ENCODE assay signal across 36 cellular contexts in genomic region chr7:18030758-18031157, GRCh38. TPM values are rescaled to one million over a fixed set of nuclear protein-coding genes. Genes with fewer than 3 reads are reported as not detected.
"Had no signal": no experiment of that assay in that cellular context is flagged by ENCODE, and none has a peak within 500 bp of the region (broad histone marks: within the 10 kb centered on the region; RNA-seq: fewer than 3 reads in every experiment).

No MANE protein-coding gene starts in this region.

- H3K27ac ChIP-seq: ascending aorta, breast epithelium, cardiac muscle cell, colonic mucosa, esophagus muscularis mucosa, gastroesophageal sphincter, heart right ventricle, hepatocyte had no signal

- H3K27me3 ChIP-seq: ascending aorta, breast epithelium, cardiac muscle cell, colonic mucosa, esophagus muscularis mucosa, gastroesophageal sphincter, heart right ventricle, hepatocyte had no signal

- H3K9me3 ChIP-seq: ascending aorta, breast epithelium, colonic mucosa, esophagus muscularis mucosa, gastroesophageal sphincter, heart right ventricle had no signal

- H3K4me1 ChIP-seq: ascending aorta, breast epithelium, colonic mucosa, esophagus muscularis mucosa, gastroesophageal sphincter, heart right ventricle had no signal

- H3K79me2 ChIP-seq: hepatocyte had no signal

- DNase-seq: activated CD4-positive, alpha-beta memory T cell treated with anti-CD3 and anti-CD28 coated beads for 36 hours; activated CD4-positive, alpha-beta T cell treated with anti-CD3 and anti-CD28 coated beads for 1 hour; activated CD4-positive, alpha-beta T cell treated with anti-CD3 and anti-CD28 coated beads for 4 hours; activated CD4-positive, alpha-beta T cell treated with anti-CD3 and anti-CD28 coated beads, Interleukin-2, amount 50 U/mL, for 1 hour; activated CD8-positive, alpha-beta memory T cell treated with anti-CD3 and anti-CD28 coated beads, Interleukin-2, amount 10 ng/mL, durations not matched to agents 7 days and 5 days; activated CD8-positive, alpha-beta memory T cell treated with anti-CD3 and anti-CD28 coated beads, Interleukin-2, amount 50 U/mL, for 4 hours; activated CD8-positive, alpha-beta T cell treated with anti-CD3 and anti-CD28 coated beads, Interleukin-2, amount 10 ng/mL, durations not matched to agents 7 days and 5 days; activated effector memory CD4-positive, alpha-beta T cell treated with anti-CD3 and anti-CD28 coated beads, Interleukin-2, amount 50 U/mL, for 16 hours; activated naive CD4-positive, alpha-beta T cell treated with anti-CD3 and anti-CD28 coated beads, Interleukin-2, amount 10 ng/mL, durations not matched to agents 7 days and 5 days; activated naive CD8-positive, alpha-beta T cell treated with anti-CD3 and anti-CD28 coated beads, Interleukin-2, amount 10 ng/mL, durations not matched to agents 7 days and 5 days; activated T-cell treated with anti-CD3 and anti-CD28 coated beads, Interleukin-2, amount 50 U/mL, for 1 hour; activated T-cell treated with anti-CD3 and anti-CD28 coated beads, Interleukin-2, amount 50 U/mL, for 48 hours; central memory CD4-positive, alpha-beta T cell; cerebellar nuclear complex; colonic mucosa; effector CD8-positive, alpha-beta T cell; endodermal cell; erythroblast; foreskin melanocyte; heart right ventricle; T-helper 2 cell had no signal

- H3K4me3 ChIP-seq: ascending aorta, breast epithelium, cardiac muscle cell, colonic mucosa, esophagus muscularis mucosa, gastroesophageal sphincter, heart right ventricle, hepatocyte had no signal

- H3K36me3 ChIP-seq: ascending aorta, breast epithelium, cardiac muscle cell, colonic mucosa, esophagus muscularis mucosa, gastroesophageal sphincter, heart right ventricle had no signal

- H2AFZ ChIP-seq: hepatocyte had no signal

- ATAC-seq: activated CD8-positive, alpha-beta memory T cell treated with anti-CD3 and anti-CD28 coated beads, Interleukin-2, amount 10 ng/mL, durations not matched to agents 7 days and 5 days; activated CD8-positive, alpha-beta T cell treated with anti-CD3 and anti-CD28 coated beads, Interleukin-2, amount 10 ng/mL, durations not matched to agents 7 days and 5 days; activated naive CD4-positive, alpha-beta T cell treated with anti-CD3 and anti-CD28 coated beads, Interleukin-2, amount 50 U/mL, for 72 hours; gastroesophageal sphincter; heart right ventricle had no signal

- H3K4me2 ChIP-seq: hepatocyte had no signal

RNA-seq across cellular contexts. Expression of gene PRPS1L1, which starts 3.1 kb away (rescaled TPM):
- total RNA-seq: activated CD4-positive, alpha-beta memory T cell treated with anti-CD3 and anti-CD28 coated beads for 36 hours; activated CD8-positive, alpha-beta memory T cell treated with anti-CD3 and anti-CD28 coated beads for 36 hours; activated CD8-positive, alpha-beta memory T cell treated with anti-CD3 and anti-CD28 coated beads, Interleukin-2, amount 10 ng/mL, durations not matched to agents 7 days and 5 days; activated CD8-positive, alpha-beta T cell treated with anti-CD3 and anti-CD28 coated beads, Interleukin-2, amount 10 ng/mL, durations not matched to agents 7 days and 5 days; activated naive CD4-positive, alpha-beta T cell treated with anti-CD3 and anti-CD28 coated beads, Interleukin-2, amount 50 U/mL, for 72 hours; activated naive CD8-positive, alpha-beta T cell treated with anti-CD3 and anti-CD28 coated beads, Interleukin-2, amount 10 ng/mL, durations not matched to agents 7 days and 5 days; activated T-helper 1 cell treated with anti-CD3 and anti-CD28 coated beads, Interleukin-12 subunit alpha, Interleukin-12 subunit beta, Interleukin-2, Interleukin-4 antibody, amounts not matched to agents 30 ng/mL and 10 ng/mL and 1 ng/mL, durations not matched to agents 14 hours and 24 hours and 36 hours; activated T-helper 2 cell treated with anti-CD3 and anti-CD28 coated beads, Interferon-gamma antibody, Interleukin-2, Interleukin-4, amounts not matched to agents 10 μg/mL and 5 μg/mL and 100 μg/mL, durations not matched to agents 14 hours and 24 hours and 36 hours; ascending aorta; breast epithelium; cardiac muscle cell; colonic mucosa; dermis microvascular lymphatic vessel endothelial cell; endodermal cell; esophagus muscularis mucosa; fibroblast of lung; fibroblast of villous mesenchyme; gastroesophageal sphincter; glomerular endothelial cell; heart right ventricle; hepatocyte; T-helper 1 cell treated with Interleukin-12 subunit alpha and Interleukin-12 subunit beta and Interleukin-4 antibody, amounts not matched to agents 30 ng/mL and 1 ng/mL, for 36 hours had no signal
- polyA plus RNA-seq: cardiac muscle cell, fibroblast of lung, heart right ventricle, hepatocyte had no signal
